11 cellular contexts compared by ENCODE assay signal in genomic region chr7:37287093-37287492, GRCh38.
DNase-seq lines count a peak whose midpoint lies in the region; ATAC-seq and TF ChIP-seq lines count a peak whose summit lies in the region.
"Had no signal": no experiment of that assay in that cellular context is flagged by ENCODE, and none has a peak within 500 bp of the region (broad histone marks: within the 10 kb centered on the region; RNA-seq: fewer than 3 reads in every experiment).

No MANE protein-coding gene starts in this region.

- H3K4me1 ChIP-seq in CD8-positive, alpha-beta memory T cell (ENCODE audit: insufficient read depth, low read length): peaks cover 13% of the 10 kb centered on the region

- POLR2A ChIA-PET in CD8-positive, alpha-beta memory T cell (lab: Charles Lee): no interaction called here
- POLR2A ChIA-PET in WTC11 (lab: Charles Lee): interaction anchor here (0.6 kb wide), 1 partner anchor 41 kb away, joined by 3 read pairs; no protein-coding TSS in a partner anchor

- no peak for DNase-seq in CD8-positive, alpha-beta memory T cell
- peak; percentile 29 for DNase-seq in HT-29 (ENCODE audit: low spot score)
- DNase-seq in T-helper 17 cell: no peak
- no peak for DNase-seq in T-helper 2 cell
- DNase-seq in anterior cingulate cortex (lab: John Stamatoyannopoulos, UW): no peak
- DNase-seq in WTC11 (ENCODE audit: low spot score): no peak
- no peak for DNase-seq in NCI-H1436 treated with DMSO at 0.1 percent for 48 hours (lab: John Stamatoyannopoulos, UW)
- DNase-seq: DND-41, islet precursor cell had no signal

- H3K36me3 Mint-ChIP-seq in CD8-positive, alpha-beta memory T cell: peaks cover 0 to 9% (median 2%) of the 10 kb centered on the region in 3 donors
- H3K36me3 Mint-ChIP-seq in T-helper 17 cell (ENCODE audit: low read depth): peaks cover 4% of the 10 kb centered on the region
- H3K36me3 Mint-ChIP-seq in WTC11: peaks cover 5% of the 10 kb centered on the region

- no peaks in the 10 kb centered on the region for H3K9me3 ChIP-seq in CD8-positive, alpha-beta memory T cell (ENCODE audit: low read length)
- H3K9me3 ChIP-seq in T-helper 17 cell (ENCODE audit: control insufficient read depth, low read length, poor library complexity, severe bottlenecking): no peaks in the 10 kb centered on the region

- H3K36me3 ChIP-seq in CD8-positive, alpha-beta memory T cell (ENCODE audit: insufficient read depth, low read length): no peaks in the 10 kb centered on the region

- peaks cover 46 to 68% (median 57%) of the 10 kb centered on the region in 3 donors for H3K4me1 Mint-ChIP-seq in CD8-positive, alpha-beta memory T cell
- H3K4me1 Mint-ChIP-seq in T-helper 17 cell (peaks cover 45% of the 10 kb centered on the region), WTC11 (peaks cover 21% of the 10 kb centered on the region)

- CTCF ChIA-PET in CD8-positive, alpha-beta memory T cell (lab: Charles Lee): interaction anchor here (1.4 to 4.4 kb wide), 3 partner anchors 56 to 161 kb away, joined by 3 to 25 read pairs (median 18); partner anchors contain the start of gene ELMO1
- CTCF ChIA-PET in WTC11 (lab: Charles Lee): interaction anchor here (1.4 to 2.4 kb wide), 3 partner anchors 53 to 223 kb away, joined by 4 to 11 read pairs (median 6); no protein-coding TSS in a partner anchor

- peak overlapping the region in 7 of 8 donors; percentile 2 to 68 (median 29) for H3K27ac Mint-ChIP-seq in CD8-positive, alpha-beta memory T cell
- H3K27ac Mint-ChIP-seq in T-helper 17 cell: peak overlapping the region; percentile 80
- no peak overlapping the region for H3K27ac Mint-ChIP-seq in WTC11

- H3K9me3 Mint-ChIP-seq in CD8-positive, alpha-beta memory T cell: no peaks in the 10 kb centered on the region
- peaks cover 5% of the 10 kb centered on the region; the same call in 1 of the 2 replicates for H3K9me3 Mint-ChIP-seq in WTC11

- no peak overlapping the region for H3K27ac ChIP-seq in CD8-positive, alpha-beta memory T cell (ENCODE audit: low read depth, low read length)

- TF ChIP-seq CTCF in WTC11 (IDR thresholded peaks at IDR 0.05): no peak

- no peaks in the 10 kb centered on the region for H3K27me3 ChIP-seq in CD8-positive, alpha-beta memory T cell (ENCODE audit: insufficient read depth, low read length, poor library complexity, severe bottlenecking)

- peak; percentile 53 for ATAC-seq in GM19438 (IDR thresholded peaks at IDR 0.05; ENCODE audit: low read depth, unreplicated experiment)
- no peak for ATAC-seq in T-helper 17 cell
- ATAC-seq in WTC11: no peak
- ATAC-seq: HCT116 had no signal

- H3K4me3 ChIP-seq in CD8-positive, alpha-beta memory T cell (ENCODE audit: low read length): no peak overlapping the region

- H3K27me3 Mint-ChIP-seq in CD8-positive, alpha-beta memory T cell: no peaks in the 10 kb centered on the region
- H3K27me3 Mint-ChIP-seq in T-helper 17 cell (no peaks in the 10 kb centered on the region), WTC11 (ENCODE audit: low read depth) (no peaks in the 10 kb centered on the region)

- H3K4me3 Mint-ChIP-seq in CD8-positive, alpha-beta memory T cell: no peak overlapping the region
- H3K4me3 Mint-ChIP-seq in T-helper 17 cell: no peak overlapping the region
- no peak overlapping the region for H3K4me3 Mint-ChIP-seq in WTC11

TF ChIP-seq in WTC11, 78 proteins besides CTCF, POLR2A, EP300 and RAD21:
- no peak for TF ChIP-seq SOX15 (CRISPR knock-in tag; IDR thresholded peaks at IDR 0.05)
- TF ChIP-seq, protein P1, sequence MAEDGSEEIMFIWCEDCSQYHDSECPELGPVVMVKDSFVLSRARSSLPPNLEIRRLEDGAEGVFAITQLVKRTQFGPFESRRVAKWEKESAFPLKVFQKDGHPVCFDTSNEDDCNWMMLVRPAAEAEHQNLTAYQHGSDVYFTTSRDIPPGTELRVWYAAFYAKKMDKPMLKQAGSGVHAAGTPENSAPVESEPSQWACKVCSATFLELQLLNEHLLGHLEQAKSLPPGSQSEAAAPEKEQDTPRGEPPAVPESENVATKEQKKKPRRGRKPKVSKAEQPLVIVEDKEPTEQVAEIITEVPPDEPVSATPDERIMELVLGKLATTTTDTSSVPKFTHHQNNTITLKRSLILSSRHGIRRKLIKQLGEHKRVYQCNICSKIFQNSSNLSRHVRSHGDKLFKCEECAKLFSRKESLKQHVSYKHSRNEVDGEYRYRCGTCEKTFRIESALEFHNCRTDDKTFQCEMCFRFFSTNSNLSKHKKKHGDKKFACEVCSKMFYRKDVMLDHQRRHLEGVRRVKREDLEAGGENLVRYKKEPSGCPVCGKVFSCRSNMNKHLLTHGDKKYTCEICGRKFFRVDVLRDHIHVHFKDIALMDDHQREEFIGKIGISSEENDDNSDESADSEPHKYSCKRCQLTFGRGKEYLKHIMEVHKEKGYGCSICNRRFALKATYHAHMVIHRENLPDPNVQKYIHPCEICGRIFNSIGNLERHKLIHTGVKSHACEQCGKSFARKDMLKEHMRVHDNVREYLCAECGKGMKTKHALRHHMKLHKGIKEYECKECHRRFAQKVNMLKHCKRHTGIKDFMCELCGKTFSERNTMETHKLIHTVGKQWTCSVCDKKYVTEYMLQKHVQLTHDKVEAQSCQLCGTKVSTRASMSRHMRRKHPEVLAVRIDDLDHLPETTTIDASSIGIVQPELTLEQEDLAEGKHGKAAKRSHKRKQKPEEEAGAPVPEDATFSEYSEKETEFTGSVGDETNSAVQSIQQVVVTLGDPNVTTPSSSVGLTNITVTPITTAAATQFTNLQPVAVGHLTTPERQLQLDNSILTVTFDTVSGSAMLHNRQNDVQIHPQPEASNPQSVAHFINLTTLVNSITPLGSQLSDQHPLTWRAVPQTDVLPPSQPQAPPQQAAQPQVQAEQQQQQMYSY (CRISPR knock-in tag; IDR thresholded peaks at IDR 0.05): no peak
- TF ChIP-seq ZBTB43 (CRISPR knock-in tag; IDR thresholded peaks at IDR 0.05): no peak
